Comparison of ENCODE assay signal across 9 cellular contexts in the genomic region with DNA sequence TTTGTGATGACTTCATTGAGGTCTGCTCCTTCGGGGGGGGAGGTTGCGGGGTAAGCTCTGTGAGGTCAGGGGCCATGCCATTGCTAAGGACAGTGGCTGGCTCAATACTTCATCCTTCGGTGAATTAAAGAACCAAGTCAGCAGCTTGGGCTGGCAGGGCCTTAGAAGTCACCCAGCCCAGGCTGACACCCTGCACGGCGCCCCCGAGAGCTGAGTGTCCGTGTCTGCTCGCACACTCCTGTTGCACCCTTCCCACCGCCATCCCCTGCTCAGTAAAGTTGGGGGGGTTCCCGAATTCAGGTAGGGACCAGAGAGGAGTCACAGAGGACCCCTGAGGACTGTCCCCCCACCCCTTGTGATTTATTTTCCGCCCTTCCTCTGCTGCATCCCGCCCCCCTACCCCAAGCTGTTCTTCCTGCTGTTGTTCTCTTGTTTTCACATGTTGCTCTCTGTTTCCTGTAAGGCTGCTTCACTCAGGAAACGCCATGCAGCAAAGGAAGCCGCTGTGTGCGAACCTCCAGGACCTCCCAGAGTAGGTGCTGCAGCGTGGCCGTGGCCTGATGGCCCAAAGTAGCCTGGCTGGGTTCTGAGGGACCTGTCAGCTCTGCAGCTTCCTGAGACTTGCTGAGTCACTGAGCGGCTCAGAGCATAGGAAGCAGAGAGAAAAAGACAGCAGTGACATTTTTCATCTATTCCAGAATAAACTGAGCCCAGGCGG. TPM values are rescaled to one million over a fixed set of nuclear protein-coding genes. Genes with fewer than 3 reads are reported as not detected.
A peak's percentile ranks its signal among the peaks of the same experiment; 100 is the strongest.
DNase-seq lines count a peak whose midpoint lies in the region; ATAC-seq and TF ChIP-seq lines count a peak whose summit lies in the region.
"Had no signal": no experiment of that assay in that cellular context is flagged by ENCODE, and none has a peak within 500 bp of the region (broad histone marks: within the 10 kb centered on the region; RNA-seq: fewer than 3 reads in every experiment).

No MANE protein-coding gene starts in this region.

- TF ChIP-seq RAD21 in IMR-90 (IDR thresholded peaks at IDR 0.05; ENCODE audit: low read length), result no peak

- no peak overlapping the region for H2AK9ac ChIP-seq in IMR-90 (replicated peaks; ENCODE audit: low read depth, low read length, poor library complexity)

- H3K27ac Mint-ChIP-seq in activated CD8-positive, alpha-beta T cell treated with anti-CD3 and anti-CD28 coated beads for 36 hours, result peak overlapping the region; percentile 97

- peak overlapping the region; percentile 2; the same call in 1 of the 2 replicates for H4K91ac ChIP-seq in IMR-90 (ENCODE audit: insufficient read depth, low read depth, low read length)

- TF ChIP-seq POLR2A in IMR-90 (IDR thresholded peaks at IDR 0.05; ENCODE audit: low read depth, low read length) (no peak), gastroesophageal sphincter (IDR thresholded peaks at IDR 0.05) (no peak)

- H3K4ac ChIP-seq in IMR-90 (ENCODE audit: low read depth, low read length), result peak overlapping the region; percentile 64

- H2BK5ac ChIP-seq in IMR-90 (ENCODE audit: low read depth, low read length, poor library complexity, severe bottlenecking), result no peak overlapping the region

- H3K4me2 ChIP-seq in IMR-90 (ENCODE audit: low read depth, low read length), result no peak overlapping the region

- 0 out of 2 replicates have a peak overlapping the region, but pooled peaks have one; percentile 38 for H2BK20ac ChIP-seq in IMR-90 (ENCODE audit: low read depth, low read length)

- H2AFZ ChIP-seq in IMR-90 (replicated peaks; ENCODE audit: low read length, poor library complexity), result peak overlapping the region; percentile 53

- no peaks in the 10 kb centered on the region for H4K20me1 ChIP-seq in IMR-90 (ENCODE audit: insufficient read depth, low read length)

- H3K9me1 ChIP-seq in IMR-90 (ENCODE audit: insufficient read depth, low read length), result peaks cover 7% of the 10 kb centered on the region

- CTCF ChIA-PET in IMR-90 (lab: Yijun Ruan, JAX), result interaction anchor here (0.7 to 1.7 kb wide), 3 partner anchors 45 to 126 kb away, joined by 3 to 6 read pairs (median 4); no protein-coding TSS in a partner anchor
- CTCF ChIA-PET in activated CD8-positive, alpha-beta T cell treated with anti-CD3 and anti-CD28 coated beads for 36 hours (lab: Charles Lee), result interaction anchor here (0.8 to 8.6 kb wide), 22 partner anchors 9 to 335 kb away, joined by 3 to 77 read pairs (median 4); partner anchors contain the start of genes CFAP92, CNBP and EFCC1

- no peak for TF ChIP-seq EP300 in gastroesophageal sphincter (IDR thresholded peaks at IDR 0.05)

- POLR2A ChIA-PET in IMR-90 (lab: Charles Lee; ENCODE audit: unreplicated experiment), result no interaction called here
- POLR2A ChIA-PET in activated CD8-positive, alpha-beta T cell treated with anti-CD3 and anti-CD28 coated beads for 36 hours (lab: Charles Lee), result interaction anchor here (0.8 to 4.7 kb wide), 17 partner anchors 8 to 300 kb away, joined by 3 to 56 read pairs (median 5); partner anchors contain the start of genes ACAD9, CFAP92, COPG1 and EFCC1

- H4K8ac ChIP-seq in IMR-90 (ENCODE audit: low read depth in 2 of 2, low read length in 2 of 2), result peak overlapping the region in 1 of 2 experiments; percentile 34; a peak in 1 of 4 replicates

- 0 out of 2 replicates have a peak overlapping the region, but pooled peaks have one; percentile 18 for H4K5ac ChIP-seq in IMR-90 (ENCODE audit: low read depth, low read length)

- WGBS in IMR-90 (ENCODE audit: extremely low coverage in 2 of 2, insufficient read length in 1 of 2), 2 experiments, result 79% methylated on average over 8 of the region's 19 CpGs; no CpG with 5 or more reads in 1 of the 2 experiments
- 65 to 86% methylated on average over 3 to 9 of the region's 19 CpGs for WGBS in gastroesophageal sphincter (ENCODE audit: low coverage in 1 of 2), 2 donors

- H3K56ac ChIP-seq in IMR-90 (ENCODE audit: extremely low read depth, insufficient read depth, low read length), result no peak overlapping the region

- H3K27ac ChIP-seq in IMR-90 (ENCODE audit: insufficient read depth, low read length) (no peak overlapping the region), gastroesophageal sphincter (peak overlapping the region in 3 of 4 donors; percentile 57 to 76 (median 73))

- no peaks in the 10 kb centered on the region for H3K79me1 ChIP-seq in IMR-90 (ENCODE audit: low read depth in 1 of 2, low read length in 2 of 2)

- H3K9me3 Mint-ChIP-seq in activated CD8-positive, alpha-beta T cell treated with anti-CD3 and anti-CD28 coated beads for 36 hours, result no peaks in the 10 kb centered on the region

- peak overlapping the region; percentile 71 for H3K4me3 Mint-ChIP-seq in activated CD8-positive, alpha-beta T cell treated with anti-CD3 and anti-CD28 coated beads for 36 hours

- H2AK5ac ChIP-seq in IMR-90 (ENCODE audit: low read depth, low read length), result peak overlapping the region; percentile 69; the same call in 1 of the 2 replicates

- no peaks in the 10 kb centered on the region for H3K36me3 Mint-ChIP-seq in activated CD8-positive, alpha-beta T cell treated with anti-CD3 and anti-CD28 coated beads for 36 hours (ENCODE audit: low read depth)

- in situ Hi-C loops in IMR-90 (cut with MboI; ENCODE audit: low sequenced_read_pairs), result no loop called here

- DNase-seq in IMR-90 (no peak), NCI-H2227 (lab: John Stamatoyannopoulos, UW; ENCODE audit: unreplicated experiment) (no peak), COLO829 (ENCODE audit: low spot score) (no peak)
- peak; percentile 61 for DNase-seq in activated CD8-positive, alpha-beta T cell treated with anti-CD3 and anti-CD28 coated beads for 36 hours
- peak; percentile 45 for DNase-seq in stimulated activated CD4-positive, alpha-beta T cell treated with anti-CD3 and anti-CD28 coated beads, Interleukin-4, amount 100 ng/mL, for 1 hour

- H3K4me1 ChIP-seq in IMR-90 (ENCODE audit: control insufficient read depth, insufficient read depth, low read length), result peaks cover 15% of the 10 kb centered on the region
- peaks cover 0 to 43% (median 6%) of the 10 kb centered on the region in 3 donors for H3K4me1 ChIP-seq in gastroesophageal sphincter

- intact Hi-C loops in IMR-90 (cut with micrococcal nuclease), result no loop called here
- intact Hi-C loops in activated CD8-positive, alpha-beta T cell treated with anti-CD3 and anti-CD28 coated beads for 36 hours (cut with micrococcal nuclease), result no loop called here

- no TSS peak for BruUV-seq in IMR-90 (replicated peaks; lab: Mats Ljungman, UMichigan)

- no peak for TF ChIP-seq CTCF in IMR-90 (conservative IDR thresholded peaks at IDR 0.05; ENCODE audit: low read depth, low read length)
- no peak for TF ChIP-seq CTCF in activated CD8-positive, alpha-beta T cell treated with anti-CD3 and anti-CD28 coated beads for 36 hours (IDR thresholded peaks at IDR 0.05)
- TF ChIP-seq CTCF in gastroesophageal sphincter (IDR thresholded peaks at IDR 0.05), result no peak

- peaks cover 31% of the 10 kb centered on the region for H3K4me1 Mint-ChIP-seq in activated CD8-positive, alpha-beta T cell treated with anti-CD3 and anti-CD28 coated beads for 36 hours (ENCODE audit: low read depth)

- H3K36me3 ChIP-seq in IMR-90 (ENCODE audit: control insufficient read depth, insufficient read depth, low read length), result no peaks in the 10 kb centered on the region
- H3K36me3 ChIP-seq in gastroesophageal sphincter, result no peaks in the 10 kb centered on the region

- 0 out of 2 replicates have a peak overlapping the region, but pooled peaks have one; percentile 4 for H3K18ac ChIP-seq in IMR-90 (ENCODE audit: low read depth, low read length)

- H3K27me3 Mint-ChIP-seq in activated CD8-positive, alpha-beta T cell treated with anti-CD3 and anti-CD28 coated beads for 36 hours, result no peaks in the 10 kb centered on the region

- no peak for ATAC-seq in IMR-90 (ENCODE audit: low read depth)
- peak; percentile 63 for ATAC-seq in activated CD8-positive, alpha-beta T cell treated with anti-CD3 and anti-CD28 coated beads for 36 hours
- peak; percentile 66 for ATAC-seq in gastroesophageal sphincter
- ATAC-seq in HG03439 (IDR thresholded peaks at IDR 0.05; ENCODE audit: unreplicated experiment), result no peak
- no peak for ATAC-seq in GM21717 (IDR thresholded peaks at IDR 0.05; ENCODE audit: unreplicated experiment)

- H3K23ac ChIP-seq in IMR-90 (ENCODE audit: low read depth, low read length), result no peak overlapping the region

- H3K27me3 ChIP-seq in IMR-90 (ENCODE audit: control insufficient read depth, insufficient read depth, low read length) (peaks cover 7% of the 10 kb centered on the region; the same call in 1 of the 2 replicates), gastroesophageal sphincter (no peaks in the 10 kb centered on the region)

- H2BK15ac ChIP-seq in IMR-90 (ENCODE audit: low read depth, low read length), result peak overlapping the region; percentile 74; the same call in 2 of the 3 replicates

- dilution Hi-C loops in IMR-90 (cut with HindIII; ENCODE audit: low sequenced_read_pairs, unreplicated experiment), result no loop called here

- H3K9me3 ChIP-seq in IMR-90 (ENCODE audit: control insufficient read depth, insufficient read depth, low read length) (no peaks in the 10 kb centered on the region), gastroesophageal sphincter (no peaks in the 10 kb centered on the region)

- no peak overlapping the region for H3K14ac ChIP-seq in IMR-90 (replicated peaks; ENCODE audit: low read depth, low read length)

- H3K4me3 ChIP-seq in IMR-90 (ENCODE audit: insufficient read depth, low read depth, low read length) (no peak overlapping the region), gastroesophageal sphincter (no peak overlapping the region)

- H3K9ac ChIP-seq in IMR-90 (ENCODE audit: low read depth, low read length), result no peak overlapping the region

- peak overlapping the region; percentile 77 for H2BK120ac ChIP-seq in IMR-90 (ENCODE audit: low read depth, low read length)

RNA-seq across cellular contexts. Expression of gene EFCC1, which starts 14.4 kb away (rescaled TPM):
- total RNA-seq in IMR-90 (2012; rRNA removed) (not detected in 2 replicates), gastroesophageal sphincter (10 to 100 TPM in 1 of 4 donors, 1 to 10 TPM in 3; 4.8 to 10.3 (median 6.5) TPM)
- polyA plus RNA-seq in IMR-90 (2012; rRNA removed), result not detected in 2 replicates
- not detected in 2 replicates for polyA plus RNA-seq in IMR-90 (2012; cell fraction: cytosol; rRNA removed)
- polyA plus RNA-seq in IMR-90 (2012; cell fraction: nucleus; rRNA removed; ENCODE audit: low replicate concordance), result not detected in 2 replicates
- under 1 TPM; 0.16 to 0.38 TPM for total RNA-seq in activated CD8-positive, alpha-beta T cell treated with anti-CD3 and anti-CD28 coated beads for 36 hours

RNA-seq across cellular contexts. Expression of gene CFAP92, which starts 21.7 kb away (rescaled TPM):
- total RNA-seq in IMR-90 (2012; rRNA removed), result not detected in 2 replicates
- polyA plus RNA-seq in IMR-90 (2012; rRNA removed), result not detected in 2 replicates
- polyA plus RNA-seq in IMR-90 (2012; cell fraction: cytosol; rRNA removed), result not detected in 2 replicates
- polyA plus RNA-seq in IMR-90 (2012; cell fraction: nucleus; rRNA removed; ENCODE audit: low replicate concordance), result not detected in 2 replicates
- under 1 TPM; 0.38 to 0.83 TPM for total RNA-seq in activated CD8-positive, alpha-beta T cell treated with anti-CD3 and anti-CD28 coated beads for 36 hours
- 1 to 10 TPM in 3 of 4 donors, under 1 TPM in 1; 0.96 to 3.3 (median 2.3) TPM for total RNA-seq in gastroesophageal sphincter

RNA-seq across cellular contexts. Expression of gene GP9, which starts 45.0 kb away (rescaled TPM):
- total RNA-seq in IMR-90 (2012; rRNA removed), result not detected in 2 replicates
- polyA plus RNA-seq in IMR-90 (2012; rRNA removed), result not detected in 2 replicates
- polyA plus RNA-seq in IMR-90 (2012; cell fraction: cytosol; rRNA removed), result not detected in 2 replicates
- not detected in 2 replicates for polyA plus RNA-seq in IMR-90 (2012; cell fraction: nucleus; rRNA removed; ENCODE audit: low replicate concordance)
- not detected for total RNA-seq in activated CD8-positive, alpha-beta T cell treated with anti-CD3 and anti-CD28 coated beads for 36 hours
- not detected for total RNA-seq in gastroesophageal sphincter
- total RNA-seq: mucosa of gallbladder had no signal

Comparison
In these comparisons a context has a peak if more than half of its experiments do, and no peak if none do; other contexts are left out.
1. ATAC-seq: peak in activated CD8-positive, alpha-beta T cell treated with anti-CD3 and anti-CD28 coated beads for 36 hours (single experiment) and gastroesophageal sphincter (single experiment); none in IMR-90 (single experiment), HG03439 (single experiment) and GM21717 (single experiment).
2. DNase-seq: peak in activated CD8-positive, alpha-beta T cell treated with anti-CD3 and anti-CD28 coated beads for 36 hours (single experiment) and stimulated activated CD4-positive, alpha-beta T cell treated with anti-CD3 and anti-CD28 coated beads, Interleukin-4, amount 100 ng/mL, for 1 hour (single experiment); none in IMR-90 (single experiment), NCI-H2227 (single experiment) and COLO829 (single experiment).